ENCODE assay signal across 8 cellular contexts in genomic region chr2:197255550-197255949, GRCh38. TPM values are rescaled to one million over a fixed set of nuclear protein-coding genes. Genes with fewer than 3 reads are reported as not detected.
A peak's percentile ranks its signal among the peaks of the same experiment; 100 is the strongest.
DNase-seq lines count a peak whose midpoint lies in the region; ATAC-seq and TF ChIP-seq lines count a peak whose summit lies in the region.

No MANE protein-coding gene starts in this region.

- peak in 1 of 6 experiments; percentile 5 for TF ChIP-seq CTCF in Peyer's patch (IDR thresholded peaks at IDR 0.05)

- intact Hi-C loops in left cardiac atrium (cut with DNase I) = no loop called here

- no peaks in the 10 kb centered on the region for H3K36me3 ChIP-seq in Peyer's patch

- no peaks in the 10 kb centered on the region for H3K9me3 ChIP-seq in Peyer's patch

- ATAC-seq in GM18502 (IDR thresholded peaks at IDR 0.05; ENCODE audit: poor library complexity, unreplicated experiment) = peak; percentile 95
- ATAC-seq in HG02870 (IDR thresholded peaks at IDR 0.05; ENCODE audit: unreplicated experiment) = peak; percentile 90
- peak; percentile 92 to 96 for ATAC-seq in left cardiac atrium

- H3K27ac ChIP-seq in Peyer's patch (peak overlapping the region; percentile 52 to 78 (median 61)), skin epidermis (peak overlapping the region in 20 of 21 experiments; percentile 18 to 89 (median 69))

- H3K4me3 ChIP-seq in Peyer's patch (peak overlapping the region in 2 of 4 donors; percentile 8 to 20), skin epidermis (peak overlapping the region in 1 of 7 experiments; percentile 4)

- H3K27me3 ChIP-seq in Peyer's patch = no peaks in the 10 kb centered on the region

- TF ChIP-seq POLR2A in Peyer's patch (IDR thresholded peaks at IDR 0.05) = no peak

- peaks cover 0 to 18% (median 12%) of the 10 kb centered on the region in 4 donors for H3K4me1 ChIP-seq in Peyer's patch

- DNase-seq in Peyer's patch (peak; percentile 52 to 89 (median 81)), left cardiac atrium (peak; percentile 67), NCI-H1694 treated with DMSO at 0.1 percent for 48 hours (lab: John Stamatoyannopoulos, UW) (no peak), NCI-H187 (lab: John Stamatoyannopoulos, UW) (no peak)
- DNase-seq in activated effector memory CD4-positive, alpha-beta T cell treated with Interleukin-2 at 50 U/mL for 16 hours = peak; percentile 51

RNA-seq across cellular contexts. Expression of gene ANKRD44, which starts 55.0 kb away (rescaled TPM):
- total RNA-seq in Peyer's patch = 100 to 1,000 TPM in 1 of 4 donors, 10 to 100 TPM in 3; 24.8 to 215 (median 32.0) TPM
- 10 to 100 TPM; 10.2 to 16.8 TPM for total RNA-seq in left cardiac atrium

Comparison
In these comparisons a context has a peak if more than half of its experiments do, and no peak if none do; other contexts are left out.
1. DNase-seq: peak in Peyer's patch (3 of 3), activated effector memory CD4-positive, alpha-beta T cell treated with Interleukin-2 at 50 U/mL for 16 hours (single experiment) and left cardiac atrium (single experiment); none in NCI-H1694 treated with DMSO at 0.1 percent for 48 hours (single experiment) and NCI-H187 (0 of 2).
2. Peak in every context shown above with its lines, with median percentiles within 50 percentile points of each other: ATAC-seq.